5 cellular contexts compared by ENCODE assay signal in the genomic region with DNA sequence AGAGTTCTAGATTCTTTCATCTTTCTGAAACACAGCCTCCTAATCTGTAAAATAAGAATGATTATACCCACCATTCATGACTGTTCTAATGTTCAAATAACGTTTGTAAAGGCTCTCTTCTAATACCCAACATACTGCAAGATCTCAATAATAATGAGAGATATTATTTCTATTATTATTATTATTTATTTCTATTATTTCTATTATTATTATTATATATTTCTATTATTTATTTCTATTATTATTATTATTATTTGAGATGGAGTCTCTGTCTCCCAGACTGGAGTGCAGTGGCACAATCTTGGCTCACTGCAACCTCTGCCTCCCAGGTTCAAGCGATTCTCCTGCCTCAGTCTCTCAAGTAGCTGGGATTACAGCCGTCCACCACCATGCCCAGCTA.
"Had no signal": no experiment of that assay in that cellular context is flagged by ENCODE, and none has a peak within 500 bp of the region (broad histone marks: within the 10 kb centered on the region; RNA-seq: fewer than 3 reads in every experiment).

No MANE protein-coding gene starts in this region.

- H3K4me3 Mint-ChIP-seq: GM23338, H9, HFFc6 had no signal

- H3K4me3 ChIP-seq: GM23338, K562 had no signal

- H3K27ac Mint-ChIP-seq: GM23338, H9, HFFc6 had no signal

- H3K9me3 Mint-ChIP-seq: HFFc6 had no signal

- ATAC-seq: GM23338, K562 had no signal

- DNase-seq: H9, HFFc6, KG1 had no signal
